ENCODE assay signal across 11 cellular contexts in genomic region chr17:76079577-76080206, GRCh38.
DNase-seq lines count a peak whose midpoint lies in the region; TF ChIP-seq lines count a peak whose summit lies in the region.
"Had no signal": no experiment of that assay in that cellular context is flagged by ENCODE, and none has a peak within 500 bp of the region (broad histone marks: within the 10 kb centered on the region; RNA-seq: fewer than 3 reads in every experiment).

No MANE protein-coding gene starts in this region.

- H3K27me3 Mint-ChIP-seq in activated T-cell treated with anti-CD3 and anti-CD28 coated beads, Interleukin-2, amount 50 U/mL, for 24 hours: peaks cover 48% of the 10 kb centered on the region

- peak overlapping the region; percentile 38 for H3K27ac ChIP-seq in KOPT-K1 (ENCODE audit: low read depth, low read length, poor library complexity, severe bottlenecking)
- H3K27ac ChIP-seq: testis had no signal

- no peaks in the 10 kb centered on the region for H3K9me3 ChIP-seq in KOPT-K1 (ENCODE audit: insufficient read depth, low read length, poor library complexity, severe bottlenecking)
- H3K9me3 ChIP-seq: testis had no signal

- peaks cover 46% of the 10 kb centered on the region for H3K4me1 Mint-ChIP-seq in activated T-cell treated with anti-CD3 and anti-CD28 coated beads, Interleukin-2, amount 50 U/mL, for 24 hours (ENCODE audit: low read depth)

- H3K36me3 ChIP-seq in KOPT-K1 (ENCODE audit: insufficient read depth, low read length): peaks cover 36% of the 10 kb centered on the region

- H3K27ac Mint-ChIP-seq in activated T-cell treated with anti-CD3 and anti-CD28 coated beads, Interleukin-2, amount 50 U/mL, for 24 hours: no peak overlapping the region
- H3K27ac Mint-ChIP-seq: T-helper 1 cell treated with Interleukin-12 subunit alpha and Interleukin-12 subunit beta and Interleukin-4 antibody, amounts not matched to agents 30 μg/mL and 1 μg/mL, for 36 hours had no signal

- peaks cover 29% of the 10 kb centered on the region for H3K36me3 Mint-ChIP-seq in activated T-cell treated with anti-CD3 and anti-CD28 coated beads, Interleukin-2, amount 50 U/mL, for 24 hours (ENCODE audit: low read depth)

- DNase-seq in activated T-cell treated with anti-CD3 and anti-CD28 coated beads, Interleukin-2, amount 50 U/mL, for 48 hours: peak; percentile 43 to 46
- DNase-seq in activated T-cell treated with anti-CD3 and anti-CD28 coated beads, Interleukin-2, amount 50 U/mL, for 24 hours: no peak
- DNase-seq in erythroblast (lab: John Stamatoyannopoulos, UW) (no peak), retina (peak; percentile 67), NCI-H446 (lab: John Stamatoyannopoulos, UW) (no peak), hippocampal formation (lab: John Stamatoyannopoulos, UW) (no peak), NOMO-1 treated with DMSO at 0.1 percent for 48 hours (lab: John Stamatoyannopoulos, UW; ENCODE audit: unreplicated experiment) (no peak)
- DNase-seq: NCI-H1694 treated with DMSO at 0.1 percent for 48 hours, testis had no signal

- H3K9me3 Mint-ChIP-seq in activated T-cell treated with anti-CD3 and anti-CD28 coated beads, Interleukin-2, amount 50 U/mL, for 24 hours: no peaks in the 10 kb centered on the region
- H3K9me3 Mint-ChIP-seq: T-helper 1 cell treated with Interleukin-12 subunit alpha and Interleukin-12 subunit beta and Interleukin-4 antibody, amounts not matched to agents 30 μg/mL and 1 μg/mL, for 36 hours had no signal

- TF ChIP-seq POLR2A in erythroblast (IDR thresholded peaks at IDR 0.05; ENCODE audit: low read length): peak; percentile 52

- no peak overlapping the region for H3K4me3 Mint-ChIP-seq in activated T-cell treated with anti-CD3 and anti-CD28 coated beads, Interleukin-2, amount 50 U/mL, for 24 hours
- H3K4me3 Mint-ChIP-seq: T-helper 1 cell treated with Interleukin-12 subunit alpha and Interleukin-12 subunit beta and Interleukin-4 antibody, amounts not matched to agents 30 μg/mL and 1 μg/mL, for 36 hours had no signal

Comparison
In these comparisons a context has a peak if more than half of its experiments do, and no peak if none do; other contexts are left out.
1. DNase-seq: peak in activated T-cell treated with anti-CD3 and anti-CD28 coated beads, Interleukin-2, amount 50 U/mL, for 48 hours (2 of 2) and retina (single experiment); none in activated T-cell treated with anti-CD3 and anti-CD28 coated beads, Interleukin-2, amount 50 U/mL, for 24 hours (single experiment), erythroblast (0 of 2), NCI-H446 (0 of 2), hippocampal formation (0 of 2) and NOMO-1 treated with DMSO at 0.1 percent for 48 hours (single experiment).